Comparison of ENCODE assay signal across 33 cellular contexts in the genomic region with DNA sequence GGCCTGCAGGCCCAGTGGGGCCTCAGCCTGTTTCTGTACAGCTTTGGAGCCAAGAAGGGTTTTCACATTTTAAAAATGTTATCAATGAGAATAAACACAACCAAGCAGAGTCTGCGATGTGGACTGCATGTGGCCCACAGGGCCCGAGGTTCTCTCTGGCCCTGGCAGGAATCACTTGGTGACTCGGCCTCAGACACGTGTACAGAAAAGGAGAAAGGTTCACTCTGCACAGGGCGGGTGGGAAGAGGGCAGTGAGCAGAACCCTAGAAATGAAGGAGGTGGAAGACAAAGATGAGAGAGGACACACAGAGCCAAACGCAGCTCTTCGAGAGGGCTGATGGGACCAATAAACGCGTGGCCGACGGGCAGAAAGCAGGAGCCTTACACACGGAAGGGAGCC. TPM values are rescaled to one million over a fixed set of nuclear protein-coding genes. Genes with fewer than 3 reads are reported as not detected.
"Had no signal": no experiment of that assay in that cellular context is flagged by ENCODE, and none has a peak within 500 bp of the region (broad histone marks: within the 10 kb centered on the region; RNA-seq: fewer than 3 reads in every experiment).

No MANE protein-coding gene starts in this region.

- H3K4me3 ChIP-seq: coronary artery, esophagus squamous epithelium, heart right ventricle, left ventricle myocardium inferior, lung, psoas muscle, sigmoid colon, stomach, thyroid gland had no signal

- H3K27ac ChIP-seq: coronary artery, esophagus squamous epithelium, heart right ventricle, left ventricle myocardium inferior, psoas muscle, sigmoid colon, stomach, thyroid gland had no signal

- H3K4me3 Mint-ChIP-seq: naive thymus-derived CD4-positive, alpha-beta T cell; stimulated activated effector memory CD8-positive, alpha-beta T cell treated with anti-CD3 and anti-CD28 coated beads, Interleukin-12 subunit alpha, Interleukin-12 subunit beta, amount 100 ng/mL, for 72 hours; type B pancreatic cell had no signal

- H3K4me1 ChIP-seq: psoas muscle, sigmoid colon had no signal

- DNase-seq: dermis blood vessel endothelial cell; effector memory CD4-positive, alpha-beta T cell; erythroblast; esophagus squamous epithelium; foreskin melanocyte; glutamatergic neuron; heart right ventricle; hippocampal formation; kidney glomerular epithelial cell; left colon; left ventricle myocardium inferior; mesenchymal stem cell; midbrain; naive thymus-derived CD4-positive, alpha-beta T cell; nucleus accumbens; right cardiac atrium; sigmoid colon; stimulated activated CD4-positive, alpha-beta T cell treated with anti-CD3 and anti-CD28 coated beads, Interleukin-2, amount 100 ng/mL, for 24 hours; stimulated activated CD4-positive, alpha-beta T cell treated with anti-CD3 and anti-CD28 coated beads, Interleukin-4, amount 100 ng/mL, for 24 hours; stimulated activated naive CD4-positive, alpha-beta T cell treated with Interleukin-2 at 50 U/mL for 16 hours; stomach; thyroid gland had no signal

- H3K9me3 Mint-ChIP-seq: naive thymus-derived CD4-positive, alpha-beta T cell; stimulated activated effector memory CD8-positive, alpha-beta T cell treated with anti-CD3 and anti-CD28 coated beads, Interleukin-12 subunit alpha, Interleukin-12 subunit beta, amount 100 ng/mL, for 72 hours; type B pancreatic cell had no signal

- H3K27me3 Mint-ChIP-seq: naive thymus-derived CD4-positive, alpha-beta T cell; type B pancreatic cell had no signal

- H3K27me3 ChIP-seq: esophagus squamous epithelium, heart right ventricle, sigmoid colon, stomach, thyroid gland had no signal

- H3K27ac Mint-ChIP-seq: stimulated activated effector memory CD8-positive, alpha-beta T cell treated with anti-CD3 and anti-CD28 coated beads, Interleukin-12 subunit alpha, Interleukin-12 subunit beta, amount 100 ng/mL, for 72 hours had no signal

- H3K36me3 ChIP-seq: thyroid gland had no signal

- ATAC-seq: heart right ventricle; left colon; naive thymus-derived CD4-positive, alpha-beta T cell; psoas muscle; right cardiac atrium; stimulated activated effector memory CD8-positive, alpha-beta T cell treated with anti-CD3 and anti-CD28 coated beads, Interleukin-12 subunit alpha, Interleukin-12 subunit beta, amount 100 ng/mL, for 72 hours had no signal

- H3K9me3 ChIP-seq: esophagus squamous epithelium, heart right ventricle, left ventricle myocardium inferior, psoas muscle, sigmoid colon, stomach, thyroid gland had no signal

RNA-seq across cellular contexts. Expression of a gene that starts 11.6 kb away (rescaled TPM):
- total RNA-seq: dermis blood vessel endothelial cell; left colon; left ventricle myocardium inferior; mucosa of gallbladder; naive thymus-derived CD4-positive, alpha-beta T cell; osteocyte; renal cortical epithelial cell; right cardiac atrium; sigmoid colon; skeletal muscle tissue; stomach; subcutaneous adipose tissue; temporal lobe had no signal
